ENCODE assay signal across 10 cellular contexts in genomic region chr2:42951263-42951938, GRCh38.
DNase-seq lines count a peak whose midpoint lies in the region; ATAC-seq and TF ChIP-seq lines count a peak whose summit lies in the region.
"Had no signal": no experiment of that assay in that cellular context is flagged by ENCODE, and none has a peak within 500 bp of the region (broad histone marks: within the 10 kb centered on the region; RNA-seq: fewer than 3 reads in every experiment).

No MANE protein-coding gene starts in this region.

- no peaks in the 10 kb centered on the region for H4K20me1 ChIP-seq in SK-N-SH (ENCODE audit: insufficient read depth)

- no peak for TF ChIP-seq RAD21 in SK-N-SH (IDR thresholded peaks at IDR 0.05; ENCODE audit: low read length)

- H3K4me1 ChIP-seq in SK-N-SH (ENCODE audit: control insufficient read depth in 1 of 2, insufficient read depth in 2 of 2, low read depth in 1 of 2, low read length in 1 of 2): peaks cover 3 to 18% of the 10 kb centered on the region in 2 experiments; a peak in 3 of 4 replicates
- H3K4me1 ChIP-seq in esophagus squamous epithelium: peaks cover 4 to 49% (median 21%) of the 10 kb centered on the region in 3 donors
- H3K4me1 ChIP-seq in upper lobe of left lung: peaks cover 27 to 45% (median 38%) of the 10 kb centered on the region in 4 donors

- 94% methylated on average over 8 of the region's 8 CpGs for WGBS in SK-N-SH (ENCODE audit: low lambda C conversion rate)
- 77 to 81% methylated on average over 8 of the region's 8 CpGs for WGBS in esophagus squamous epithelium, 2 donors
- whole genome bisulfite sequencing in upper lobe of left lung, 2 donors: 58 to 67% methylated on average over 8 of the region's 8 CpGs

- peaks cover 9% of the 10 kb centered on the region for H3F3A ChIP-seq in SK-N-SH (replicated peaks; ENCODE audit: insufficient read depth)

- no peak for TF ChIP-seq CTCF in SK-N-SH (IDR thresholded peaks at IDR 0.05)
- no peak for TF ChIP-seq CTCF in esophagus squamous epithelium (IDR thresholded peaks at IDR 0.05)
- TF ChIP-seq CTCF in upper lobe of left lung (IDR thresholded peaks at IDR 0.05): no peak

- H3K4me3 Mint-ChIP-seq in activated T-cell treated with anti-CD3 and anti-CD28 coated beads, Interleukin-2, amount 50 U/mL, for 24 hours: no peak overlapping the region
- H3K4me3 Mint-ChIP-seq: naive thymus-derived CD8-positive, alpha-beta T cell had no signal

- TF ChIP-seq POLR2A in esophagus squamous epithelium (IDR thresholded peaks at IDR 0.05) (no peak), upper lobe of left lung (IDR thresholded peaks at IDR 0.05) (no peak)

- H2AFZ ChIP-seq in SK-N-SH (ENCODE audit: low read depth): peak overlapping the region; percentile 73; the same call in 1 of the 2 replicates

- H3K27ac ChIP-seq in SK-N-SH (ENCODE audit: low read depth in 2 of 2, low read length in 1 of 2) (peak overlapping the region; percentile 48 to 77; a peak in 3 of 4 replicates), esophagus squamous epithelium (peak overlapping the region; percentile 18 to 62 (median 51)), upper lobe of left lung (peak overlapping the region; percentile 55 to 74 (median 65))
- H3K27ac ChIP-seq: testis had no signal

- intact Hi-C loops in esophagus squamous epithelium (cut with DNase I): no loop called here

- POLR2A ChIA-PET in SK-N-SH (lab: Yijun Ruan, JAX): no interaction called here

- no peaks in the 10 kb centered on the region for H3K27me3 Mint-ChIP-seq in activated T-cell treated with anti-CD3 and anti-CD28 coated beads, Interleukin-2, amount 50 U/mL, for 24 hours
- H3K27me3 Mint-ChIP-seq: naive thymus-derived CD8-positive, alpha-beta T cell had no signal

- no peaks in the 10 kb centered on the region for H3K9me2 ChIP-seq in SK-N-SH

- peaks cover 3% of the 10 kb centered on the region for H3K4me1 Mint-ChIP-seq in activated T-cell treated with anti-CD3 and anti-CD28 coated beads, Interleukin-2, amount 50 U/mL, for 24 hours (ENCODE audit: low read depth)

- no peak overlapping the region for H3K4me3 ChIP-seq in SK-N-SH (ENCODE audit: low read depth in 2 of 2, low read length in 1 of 2)
- no peak overlapping the region for H3K4me3 ChIP-seq in esophagus squamous epithelium
- H3K4me3 ChIP-seq in upper lobe of left lung: no peak overlapping the region
- H3K4me3 ChIP-seq: testis had no signal

- H3K27me3 ChIP-seq in SK-N-SH (ENCODE audit: insufficient read depth): no peaks in the 10 kb centered on the region
- no peaks in the 10 kb centered on the region for H3K27me3 ChIP-seq in esophagus squamous epithelium
- H3K27me3 ChIP-seq in upper lobe of left lung: no peaks in the 10 kb centered on the region
- H3K27me3 ChIP-seq: testis had no signal

- CTCF ChIA-PET in SK-N-SH (lab: Yijun Ruan, JAX): interaction anchor here (1.0 to 1.9 kb wide), 5 partner anchors 24 to 590 kb away, joined by 3 to 6 read pairs (median 3); no protein-coding TSS in a partner anchor

- H3K36me3 ChIP-seq in SK-N-SH (replicated peaks in 1 of 2; ENCODE audit: control insufficient read depth in 1 of 2, insufficient read depth in 2 of 2, low read length in 1 of 2) (no peaks in the 10 kb centered on the region), esophagus squamous epithelium (no peaks in the 10 kb centered on the region), upper lobe of left lung (no peaks in the 10 kb centered on the region)

- no peaks in the 10 kb centered on the region for H3K79me2 ChIP-seq in SK-N-SH (ENCODE audit: insufficient read depth)

- no peaks in the 10 kb centered on the region for H3K36me3 Mint-ChIP-seq in activated T-cell treated with anti-CD3 and anti-CD28 coated beads, Interleukin-2, amount 50 U/mL, for 24 hours (ENCODE audit: low read depth)
- H3K36me3 Mint-ChIP-seq: naive thymus-derived CD8-positive, alpha-beta T cell had no signal

- H3K27ac Mint-ChIP-seq in activated T-cell treated with anti-CD3 and anti-CD28 coated beads, Interleukin-2, amount 50 U/mL, for 24 hours: no peak overlapping the region

- H3K9me3 ChIP-seq in SK-N-SH (no peaks in the 10 kb centered on the region), esophagus squamous epithelium (no peaks in the 10 kb centered on the region), upper lobe of left lung (no peaks in the 10 kb centered on the region)
- H3K9me3 ChIP-seq: testis had no signal

- no peaks in the 10 kb centered on the region for H3K9me3 Mint-ChIP-seq in activated T-cell treated with anti-CD3 and anti-CD28 coated beads, Interleukin-2, amount 50 U/mL, for 24 hours
- H3K9me3 Mint-ChIP-seq: naive thymus-derived CD8-positive, alpha-beta T cell had no signal

- no peak for ATAC-seq in upper lobe of left lung (ENCODE audit: low FRiP score in 2 of 2)
- no peak for ATAC-seq in GM19397 (IDR thresholded peaks at IDR 0.05; ENCODE audit: unreplicated experiment)
- ATAC-seq: naive thymus-derived CD8-positive, alpha-beta T cell had no signal

- TF ChIP-seq EP300 in SK-N-SH (IDR thresholded peaks at IDR 0.05; ENCODE audit: borderline replicate concordance in 1 of 2, low read depth in 1 of 2, low read length in 1 of 2) (no peak), upper lobe of left lung (IDR thresholded peaks at IDR 0.05) (peak in 2 of 4 donors; percentile 71 to 82)

- DNase-seq in SK-N-SH: no peak
- no peak for DNase-seq in esophagus squamous epithelium (lab: John Stamatoyannopoulos, UW)
- DNase-seq in midbrain (lab: John Stamatoyannopoulos, UW): peak; percentile 15
- DNase-seq in upper lobe of left lung: no peak
- DNase-seq in activated T-cell treated with anti-CD3 and anti-CD28 coated beads, Interleukin-2, amount 50 U/mL, for 24 hours: no peak
- no peak for DNase-seq in inferior parietal cortex (ENCODE audit: extremely low spot score)
- DNase-seq: naive thymus-derived CD8-positive, alpha-beta T cell; SHP77; testis had no signal

- peak overlapping the region; percentile 25; the same call in 1 of the 2 replicates for H3K4me2 ChIP-seq in SK-N-SH

- H3K9ac ChIP-seq in SK-N-SH: peak overlapping the region; percentile 30; the same call in 1 of the 2 replicates

TF ChIP-seq in SK-N-SH, 30 proteins besides CTCF, POLR2A, EP300 and RAD21:
- no peak for TF ChIP-seq RFX5 (IDR thresholded peaks at IDR 0.05; ENCODE audit: low read length)
TF ChIP-seq in SK-N-SH: peak in this region for 0.
